In the genomic region with DNA sequence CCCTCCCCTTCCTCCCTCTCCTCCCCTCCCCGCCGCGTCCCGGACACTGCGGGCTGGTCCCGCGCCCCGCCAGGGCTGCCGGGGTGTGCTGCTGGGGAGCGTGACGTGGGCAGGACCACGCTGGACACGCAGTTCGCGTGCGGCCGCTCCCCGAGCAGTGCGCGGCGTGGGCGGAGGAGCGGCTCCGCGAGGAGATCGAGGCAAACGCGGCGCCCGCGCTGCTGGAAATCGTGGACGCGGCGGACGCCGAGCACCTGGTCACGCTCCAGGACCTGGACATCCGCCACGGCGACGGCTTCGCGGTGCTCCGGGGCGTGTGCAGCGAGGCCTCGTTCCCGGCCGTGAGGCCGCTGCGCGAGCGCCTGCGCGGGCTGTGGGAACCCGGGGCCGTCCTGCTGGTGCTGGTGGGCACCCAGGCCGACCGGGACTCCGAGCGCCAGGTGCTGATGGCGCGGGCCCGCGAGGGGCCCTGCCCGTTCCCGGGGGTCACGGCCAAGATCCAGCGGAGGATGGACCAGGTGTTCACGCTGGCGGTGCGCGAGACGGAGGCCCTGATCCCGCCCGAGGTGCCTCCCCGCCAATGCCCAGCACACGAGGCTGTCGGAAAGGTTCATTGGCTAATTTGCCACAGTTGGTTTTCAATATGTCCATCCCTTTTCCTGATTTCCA, we compare ENCODE assay signal across 8 cellular contexts.
DNase-seq lines count a peak whose midpoint lies in the region; ATAC-seq, FAIRE-seq and TF ChIP-seq lines count a peak whose summit lies in the region.

No MANE protein-coding gene starts in this region.

- POLR2A ChIA-PET in HEK293T (lab: Yijun Ruan, JAX), result no interaction called here

- no peaks in the 10 kb centered on the region for H3K27me3 ChIP-seq in ovary

- H3K27ac ChIP-seq in ovary, result peak overlapping the region; percentile 83 to 91

- 1 to 3% (median 2%) methylated on average over 28 to 80 of the region's 80 CpGs for WGBS in ovary, 3 donors

- FAIRE-seq in GM12892 (lab: Jason Lieb, UNC), result no peak

- H3K9me3 ChIP-seq in ovary, result no peaks in the 10 kb centered on the region

- peaks cover 12% of the 10 kb centered on the region for H3K4me1 ChIP-seq in ovary (ENCODE audit: insufficient read depth)

- intact Hi-C loops in Right ventricle myocardium superior (cut with DNase I) (no loop called here), ovary (cut with DNase I) (loop anchor here in 1 of 4 donors (5.0 kb wide), 1 partner anchor 75 kb away; no protein-coding TSS in a partner anchor)

- CTCF ChIA-PET in HEK293T (lab: Yijun Ruan, JAX), result no interaction called here

- ATAC-seq in SK-N-SH treated with all-trans-retinoic acid at 6 μM for 48 hours (peak; percentile 63), Right ventricle myocardium superior (ENCODE audit: poor library complexity) (peak; percentile 75), HG03520 (IDR thresholded peaks at IDR 0.05; ENCODE audit: unreplicated experiment) (no peak)

- DNase-seq in AG08396 (ENCODE audit: low spot score) (peak; percentile 66), Right ventricle myocardium superior (peak; percentile 67), ovary (peak; percentile 64 to 83 (median 77)), GM19240 (ENCODE audit: insufficient read length, low spot score) (no peak), HEK293T (ENCODE audit: extremely low spot score) (no peak), GM12892 (ENCODE audit: insufficient read length) (no peak)

- no peak for TF ChIP-seq EP300 in ovary (IDR thresholded peaks at IDR 0.05)

- H3K36me3 ChIP-seq in ovary, result no peaks in the 10 kb centered on the region

- peak overlapping the region; percentile 72 for H3K4me3 ChIP-seq in ovary

- no peak for TF ChIP-seq CTCF in ovary (IDR thresholded peaks at IDR 0.05)

- TF ChIP-seq POLR2A in ovary (IDR thresholded peaks at IDR 0.05) (peak; percentile 48), GM12892 (IDR thresholded peaks at IDR 0.05; ENCODE audit: low read depth, low read length) (no peak)

TF ChIP-seq in SK-N-SH treated with all-trans-retinoic acid at 6 μM for 48 hours, 23 proteins besides CTCF, POLR2A, EP300 and RAD21:
- TF ChIP-seq GLIS3 (CRISPR knock-in tag; IDR thresholded peaks at IDR 0.05) (no peak), ESRRG (CRISPR knock-in tag; IDR thresholded peaks at IDR 0.05) (no peak), ZFP3 (CRISPR knock-in tag; IDR thresholded peaks at IDR 0.05) (no peak)
TF ChIP-seq in SK-N-SH treated with all-trans-retinoic acid at 6 μM for 48 hours: peak in this region for 0.

TF ChIP-seq in HEK293T, 16 proteins besides CTCF, POLR2A, EP300 and RAD21:
- no peak for TF ChIP-seq ELF4 (IDR thresholded peaks at IDR 0.05)
- no peak for TF ChIP-seq SP1 (IDR thresholded peaks at IDR 0.05)

Comparison
In these comparisons a context has a peak if more than half of its experiments do, and no peak if none do; other contexts are left out.
1. DNase-seq: peak in AG08396 (single experiment), Right ventricle myocardium superior (single experiment) and ovary (5 of 5); none in GM19240 (single experiment), HEK293T (single experiment) and GM12892 (single experiment).